ENCODE assay signal across 23 cellular contexts in genomic region chr17:80552523-80552922, GRCh38.
DNase-seq lines count a peak whose midpoint lies in the region; ATAC-seq, FAIRE-seq and TF ChIP-seq lines count a peak whose summit lies in the region.
"Had no signal": no experiment of that assay in that cellular context is flagged by ENCODE, and none has a peak within 500 bp of the region (broad histone marks: within the 10 kb centered on the region; RNA-seq: fewer than 3 reads in every experiment).

No MANE protein-coding gene starts in this region.

- H3K9me3 ChIP-seq in HEK293 (ENCODE audit: control insufficient read depth, insufficient read depth, low read depth, low read length) (no peaks in the 10 kb centered on the region), WERI-Rb-1 (ENCODE audit: severe bottlenecking) (no peaks in the 10 kb centered on the region)
- H3K9me3 ChIP-seq: A549; BE2C; BLaER1 treated with 17β-estradiol and CSF1 and Interleukin-3, amounts not matched to agents 10 nM and 100 nM; HAP-1 had no signal

- FAIRE-seq in D721Med (lab: Jason Lieb, UNC): peak; percentile 11
- FAIRE-seq: A549, GM18507, H54 had no signal

- no peak for ATAC-seq in stimulated activated effector memory CD8-positive, alpha-beta T cell treated with anti-CD3 and anti-CD28 coated beads, Interleukin-12 subunit alpha, Interleukin-12 subunit beta, amount 100 ng/mL, for 72 hours

- no peak for TF ChIP-seq CTCF in D721Med (IDR thresholded peaks at IDR 0.05; ENCODE audit: insufficient read depth, missing control alignments)
- no peak for TF ChIP-seq CTCF in HEK293 (tag by site-specific recombination; IDR thresholded peaks at IDR 0.05)
- TF ChIP-seq CTCF in WERI-Rb-1 (IDR thresholded peaks at IDR 0.05; ENCODE audit: low read depth, low read length): no peak

- H3K27ac Mint-ChIP-seq in stimulated activated effector memory CD8-positive, alpha-beta T cell treated with anti-CD3 and anti-CD28 coated beads, Interleukin-12 subunit alpha, Interleukin-12 subunit beta, amount 100 ng/mL, for 72 hours: peak overlapping the region; percentile 76
- H3K27ac Mint-ChIP-seq: CD4-positive, alpha-beta T cell; CD8-positive, alpha-beta memory T cell had no signal

- POLR2A ChIA-PET in HEK293 (lab: Yijun Ruan, JAX): no interaction called here

- peaks cover 31% of the 10 kb centered on the region for H3K4me1 Mint-ChIP-seq in stimulated activated effector memory CD8-positive, alpha-beta T cell treated with anti-CD3 and anti-CD28 coated beads, Interleukin-12 subunit alpha, Interleukin-12 subunit beta, amount 100 ng/mL, for 72 hours

- H3K27me3 ChIP-seq in WERI-Rb-1 (ENCODE audit: insufficient read depth, low read depth, severe bottlenecking): no peaks in the 10 kb centered on the region
- H3K27me3 ChIP-seq: BE2C; BLaER1 treated with 17β-estradiol and CSF1 and Interleukin-3, amounts not matched to agents 10 nM and 100 nM had no signal

- CTCF ChIA-PET in HEK293 (lab: Yijun Ruan, JAX): no interaction called here

- peaks cover 13 to 15% of the 10 kb centered on the region in 2 experiments; a peak in 2 of 3 replicates for H3K36me3 ChIP-seq in HEK293 (ENCODE audit: control insufficient read depth in 2 of 2, insufficient read depth in 1 of 2, low read length in 2 of 2)
- H3K36me3 ChIP-seq in WERI-Rb-1: peaks cover 39% of the 10 kb centered on the region

- H3K36me3 Mint-ChIP-seq in stimulated activated effector memory CD8-positive, alpha-beta T cell treated with anti-CD3 and anti-CD28 coated beads, Interleukin-12 subunit alpha, Interleukin-12 subunit beta, amount 100 ng/mL, for 72 hours: peaks cover 21% of the 10 kb centered on the region

- H3K27ac ChIP-seq in HEK293 (ENCODE audit: extremely low read depth, low read depth, low read length) (no peak overlapping the region), WERI-Rb-1 (peak overlapping the region; percentile 56; the same call in 1 of the 2 replicates)
- H3K27ac ChIP-seq: A549; BLaER1 treated with 17β-estradiol and CSF1 and Interleukin-3, amounts not matched to agents 10 nM and 100 nM had no signal

- no peak overlapping the region for H3K4me3 Mint-ChIP-seq in stimulated activated effector memory CD8-positive, alpha-beta T cell treated with anti-CD3 and anti-CD28 coated beads, Interleukin-12 subunit alpha, Interleukin-12 subunit beta, amount 100 ng/mL, for 72 hours
- H3K4me3 Mint-ChIP-seq: CD14-positive monocyte; CD4-positive, alpha-beta T cell; CD8-positive, alpha-beta memory T cell had no signal

- 0 out of 2 replicates have a peak, but pooled peaks cover 2% of the 10 kb centered on the region for H3K4me1 ChIP-seq in HEK293 (ENCODE audit: control insufficient read depth, insufficient read depth, low read length)
- H3K4me1 ChIP-seq: BE2C had no signal

- no peak for DNase-seq in D721Med (ENCODE audit: insufficient read length, low spot score)
- DNase-seq in WERI-Rb-1: no peak
- no peak for DNase-seq in stimulated activated effector memory CD8-positive, alpha-beta T cell treated with anti-CD3 and anti-CD28 coated beads, Interleukin-12 subunit alpha, Interleukin-12 subunit beta, amount 100 ng/mL, for 72 hours (ENCODE audit: low spot score in 2 of 2)
- DNase-seq in NCI-H2029 treated with DMSO at 0.1 percent for 48 hours (lab: John Stamatoyannopoulos, UW): no peak
- no peak for DNase-seq in NOMO-1 (lab: John Stamatoyannopoulos, UW; ENCODE audit: unreplicated experiment in 2 of 2)
- DNase-seq in cerebellar nuclear complex (lab: John Stamatoyannopoulos, UW): no peak
- DNase-seq: 8988T; ACHN; AML-193; BE2C; CD4-positive, alpha-beta T cell; CD8-positive, alpha-beta memory T cell; DMS53; DMS79 treated with DMSO at 0.1 percent for 48 hours; GF-D8; GOT3 had no signal

- H3K4me3 ChIP-seq in HEK293 (ENCODE audit: low read depth, low read length) (no peak overlapping the region), WERI-Rb-1 (ENCODE audit: low read depth, low read length) (no peak overlapping the region)
- H3K4me3 ChIP-seq: A549; BLaER1 treated with 17β-estradiol and CSF1 and Interleukin-3, amounts not matched to agents 10 nM and 100 nM; HAP-1 had no signal

- no peaks in the 10 kb centered on the region for H3K9me3 Mint-ChIP-seq in stimulated activated effector memory CD8-positive, alpha-beta T cell treated with anti-CD3 and anti-CD28 coated beads, Interleukin-12 subunit alpha, Interleukin-12 subunit beta, amount 100 ng/mL, for 72 hours
- H3K9me3 Mint-ChIP-seq: CD14-positive monocyte; CD4-positive, alpha-beta T cell; CD8-positive, alpha-beta memory T cell had no signal

TF ChIP-seq in HEK293, 187 proteins besides CTCF, POLR2A, EP300 and RAD21:
- no peak for TF ChIP-seq ZNF133 (tag by site-specific recombination; IDR thresholded peaks at IDR 0.05)
- no peak for TF ChIP-seq ZNF658 (tag by site-specific recombination; IDR thresholded peaks at IDR 0.05)
- no peak for TF ChIP-seq ZNF768 (tag by site-specific recombination; IDR thresholded peaks at IDR 0.05)
- TF ChIP-seq REPIN1 (tag by site-specific recombination; IDR thresholded peaks at IDR 0.05; ENCODE audit: low read depth): no peak
- no peak for TF ChIP-seq ZNF391 (tag by site-specific recombination; IDR thresholded peaks at IDR 0.05; ENCODE audit: borderline replicate concordance, low read depth)
- 0 out of 2 replicates have a peak, but pooled peaks have one; percentile 4 for TF ChIP-seq ATF2 (tag by site-specific recombination; IDR thresholded peaks at IDR 0.05; ENCODE audit: low read depth)
